8 cellular contexts compared by ENCODE assay signal in genomic region chr11:65440831-65441499, GRCh38. TPM values are rescaled to one million over a fixed set of nuclear protein-coding genes. Genes with fewer than 3 reads are reported as not detected.
DNase-seq lines count a peak whose midpoint lies in the region; ATAC-seq lines count a peak whose summit lies in the region.

No MANE protein-coding gene starts in this region.

- no peak for DNase-seq in activated CD4-positive, alpha-beta memory T cell treated with anti-CD3 and anti-CD28 coated beads, Interleukin-2, amount 10 ng/mL, durations not matched to agents 7 days and 5 days
- DNase-seq in left lobe of liver (ENCODE audit: low spot score) (peak; percentile 47), ureter (ENCODE audit: low spot score) (peak; percentile 41), OCI-M1 (lab: John Stamatoyannopoulos, UW) (no peak)
- no peak for DNase-seq in stimulated activated naive CD4-positive, alpha-beta T cell treated with Interleukin-2 at 50 U/mL for 16 hours (lab: John Stamatoyannopoulos, UW)
- no peak for DNase-seq in activated CD4-positive, alpha-beta T cell treated with anti-CD3 and anti-CD28 coated beads, Interleukin-2, amount 50 U/mL, for 4 hours

- peaks cover 66% of the 10 kb centered on the region for H3K36me3 Mint-ChIP-seq in activated CD4-positive, alpha-beta memory T cell treated with anti-CD3 and anti-CD28 coated beads, Interleukin-2, amount 10 ng/mL, durations not matched to agents 7 days and 5 days (ENCODE audit: low read depth)

- POLR2A ChIA-PET in activated CD4-positive, alpha-beta memory T cell treated with anti-CD3 and anti-CD28 coated beads, Interleukin-2, amount 10 ng/mL, durations not matched to agents 7 days and 5 days (lab: Charles Lee): interaction anchor here (1.0 to 11.5 kb wide), 10 partner anchors 9 to 67 kb away, joined by 3 to 261 read pairs (median 6); partner anchors contain the start of genes MALAT1 and NEAT1

- H3K27me3 Mint-ChIP-seq in activated CD4-positive, alpha-beta memory T cell treated with anti-CD3 and anti-CD28 coated beads, Interleukin-2, amount 10 ng/mL, durations not matched to agents 7 days and 5 days: no peaks in the 10 kb centered on the region

- H3K4me1 Mint-ChIP-seq in activated CD4-positive, alpha-beta memory T cell treated with anti-CD3 and anti-CD28 coated beads, Interleukin-2, amount 10 ng/mL, durations not matched to agents 7 days and 5 days: peaks cover 73% of the 10 kb centered on the region

- H3K27ac Mint-ChIP-seq in activated CD4-positive, alpha-beta memory T cell treated with anti-CD3 and anti-CD28 coated beads, Interleukin-2, amount 10 ng/mL, durations not matched to agents 7 days and 5 days: peak overlapping the region; percentile 82

- CTCF ChIA-PET in activated CD4-positive, alpha-beta memory T cell treated with anti-CD3 and anti-CD28 coated beads, Interleukin-2, amount 10 ng/mL, durations not matched to agents 7 days and 5 days (lab: Charles Lee): interaction anchor here (1.0 to 1.3 kb wide), 2 partner anchors 9 to 25 kb away, joined by 4 to 7 read pairs; no protein-coding TSS in a partner anchor

- no peak overlapping the region for H3K4me3 Mint-ChIP-seq in activated CD4-positive, alpha-beta memory T cell treated with anti-CD3 and anti-CD28 coated beads, Interleukin-2, amount 10 ng/mL, durations not matched to agents 7 days and 5 days

- ATAC-seq in GM19023 (IDR thresholded peaks at IDR 0.05; ENCODE audit: unreplicated experiment): peak; percentile 47
- ATAC-seq in HG03103 (IDR thresholded peaks at IDR 0.05; ENCODE audit: low read depth, unreplicated experiment): peak; percentile 45
- ATAC-seq in left lobe of liver: no peak

- H3K9me3 Mint-ChIP-seq in activated CD4-positive, alpha-beta memory T cell treated with anti-CD3 and anti-CD28 coated beads, Interleukin-2, amount 10 ng/mL, durations not matched to agents 7 days and 5 days: no peaks in the 10 kb centered on the region

RNA-seq across cellular contexts. Expression of gene NEAT1, which starts 18.4 kb away (rescaled TPM):
- total RNA-seq in activated CD4-positive, alpha-beta memory T cell treated with anti-CD3 and anti-CD28 coated beads, Interleukin-2, amount 10 ng/mL, durations not matched to agents 7 days and 5 days: 1,000 to 10,000 TPM; 1,222 to 1,245 TPM
- total RNA-seq in left lobe of liver: 766 TPM
- 1,155 TPM for total RNA-seq in ureter

RNA-seq across cellular contexts. Expression of gene FRMD8, which starts 54.5 kb away (rescaled TPM):
- total RNA-seq in activated CD4-positive, alpha-beta memory T cell treated with anti-CD3 and anti-CD28 coated beads, Interleukin-2, amount 10 ng/mL, durations not matched to agents 7 days and 5 days: 10 to 100 TPM; 53.9 to 61.3 TPM
- total RNA-seq in left lobe of liver (9.3 TPM), ureter (31.2 TPM)

RNA-seq across cellular contexts. Expression of gene MALAT1, which starts 57.9 kb away (rescaled TPM):
- 1,000 to 10,000 TPM; 7,674 to 7,759 TPM for total RNA-seq in activated CD4-positive, alpha-beta memory T cell treated with anti-CD3 and anti-CD28 coated beads, Interleukin-2, amount 10 ng/mL, durations not matched to agents 7 days and 5 days
- total RNA-seq in left lobe of liver (2,761 TPM), ureter (19,443 TPM)

RNA-seq across cellular contexts. Expression of gene SLC25A45, which starts 58.5 kb away (rescaled TPM):
- 10 to 100 TPM; 19.4 to 19.8 TPM for total RNA-seq in activated CD4-positive, alpha-beta memory T cell treated with anti-CD3 and anti-CD28 coated beads, Interleukin-2, amount 10 ng/mL, durations not matched to agents 7 days and 5 days
- total RNA-seq in left lobe of liver (14.5 TPM), ureter (9.4 TPM)

Comparison
In these comparisons a context has a peak if more than half of its experiments do, and no peak if none do; other contexts are left out.
1. DNase-seq: peak in left lobe of liver (single experiment) and ureter (single experiment); none in activated CD4-positive, alpha-beta memory T cell treated with anti-CD3 and anti-CD28 coated beads, Interleukin-2, amount 10 ng/mL, durations not matched to agents 7 days and 5 days (single experiment), OCI-M1 (single experiment), stimulated activated naive CD4-positive, alpha-beta T cell treated with Interleukin-2 at 50 U/mL for 16 hours (single experiment) and activated CD4-positive, alpha-beta T cell treated with anti-CD3 and anti-CD28 coated beads, Interleukin-2, amount 50 U/mL, for 4 hours (0 of 2).